In the genomic region with DNA sequence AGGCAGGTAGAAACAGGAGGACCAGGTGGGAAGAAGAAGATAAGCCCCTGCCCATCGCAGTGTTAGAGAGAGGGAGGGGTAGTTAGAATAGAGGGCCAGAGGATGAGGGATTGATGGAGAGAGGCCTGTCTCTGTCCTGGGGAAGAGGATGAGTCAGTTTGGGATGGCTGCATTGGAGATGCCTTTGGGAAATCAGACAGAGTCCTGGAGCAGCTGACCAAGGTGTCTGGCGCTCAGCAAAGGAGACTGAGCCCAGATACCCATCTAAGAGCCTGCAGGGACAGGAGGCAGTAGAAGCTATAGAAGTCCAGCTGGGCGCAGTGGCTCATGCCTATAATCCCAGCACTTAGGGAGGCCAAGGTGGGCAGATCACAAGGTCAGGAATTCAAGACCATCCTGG, we compare ENCODE assay signal across 22 cellular contexts.
DNase-seq lines count a peak whose midpoint lies in the region; ATAC-seq and TF ChIP-seq lines count a peak whose summit lies in the region.
"Had no signal": no experiment of that assay in that cellular context is flagged by ENCODE, and none has a peak within 500 bp of the region (broad histone marks: within the 10 kb centered on the region; RNA-seq: fewer than 3 reads in every experiment).

No MANE protein-coding gene starts in this region.

- H3K4me1 Mint-ChIP-seq in stimulated activated naive CD8-positive, alpha-beta T cell treated with anti-CD3 and anti-CD28 coated beads, Interleukin-15, Interleukin-2, amounts not matched to agents 100 ng/mL and 50 ng/mL, for 24 hours (ENCODE audit: low read depth): peaks cover 7% of the 10 kb centered on the region

- H4K91ac ChIP-seq in mesenchymal stem cell (ENCODE audit: low read length): no peak overlapping the region

- peak overlapping the region in 1 of 2 experiments; percentile 4 for H3K4ac ChIP-seq in mesenchymal stem cell (ENCODE audit: low read depth in 1 of 2, low read length in 2 of 2)

- H3K36me3 Mint-ChIP-seq in stimulated activated naive CD8-positive, alpha-beta T cell treated with anti-CD3 and anti-CD28 coated beads, Interleukin-15, Interleukin-2, amounts not matched to agents 100 ng/mL and 50 ng/mL, for 24 hours (ENCODE audit: low read depth): no peaks in the 10 kb centered on the region
- H3K36me3 Mint-ChIP-seq: activated CD8-positive, alpha-beta memory T cell treated with anti-CD3 and anti-CD28 coated beads, Interleukin-2, amount 10 ng/mL, durations not matched to agents 7 days and 5 days had no signal

- no peak overlapping the region for H2AFZ ChIP-seq in mesenchymal stem cell (ENCODE audit: low read depth, low read length)

- no peak overlapping the region for H2BK15ac ChIP-seq in mesenchymal stem cell (ENCODE audit: low read depth, poor library complexity, severe bottlenecking)

- peak overlapping the region; percentile 2 for H2BK120ac ChIP-seq in mesenchymal stem cell (ENCODE audit: low read depth, low read length)

- no peaks in the 10 kb centered on the region for H3K9me3 Mint-ChIP-seq in stimulated activated naive CD8-positive, alpha-beta T cell treated with anti-CD3 and anti-CD28 coated beads, Interleukin-15, Interleukin-2, amounts not matched to agents 100 ng/mL and 50 ng/mL, for 24 hours
- H3K9me3 Mint-ChIP-seq: activated CD4-positive, alpha-beta T cell treated with anti-CD3 and anti-CD28 coated beads, Interleukin-2, amount 10 ng/mL, durations not matched to agents 24 days and 14 days had no signal

- no peak for DNase-seq in stimulated activated naive CD8-positive, alpha-beta T cell treated with anti-CD3 and anti-CD28 coated beads, Interleukin-15, Interleukin-2, amounts not matched to agents 100 U/mL and 50 U/mL, for 24 hours
- DNase-seq in mesenchymal stem cell: no peak
- no peak for DNase-seq in lower lobe of right lung
- DNase-seq: activated CD4-positive, alpha-beta T cell treated with anti-CD3 and anti-CD28 coated beads, Interleukin-2, amount 10 ng/mL, durations not matched to agents 24 days and 14 days; activated CD8-positive, alpha-beta memory T cell treated with anti-CD3 and anti-CD28 coated beads, Interleukin-2, amount 10 ng/mL, durations not matched to agents 7 days and 5 days; activated naive CD4-positive, alpha-beta T cell treated with anti-CD3 and anti-CD28 coated beads, Interleukin-2, amount 50 U/mL, for 16 hours; foreskin melanocyte; NCI-H1694 treated with DMSO at 0.1 percent for 48 hours; NCI-H748 treated with DMSO at 0.1 percent for 48 hours; SHP77; stimulated activated CD4-positive, alpha-beta T cell treated with anti-CD3 and anti-CD28 coated beads, Interleukin-4, amount 100 ng/mL, for 1 hour; stimulated activated naive CD4-positive, alpha-beta T cell treated with Interleukin-2 at 50 U/mL for 16 hours; T-helper 1 cell had no signal

- no peaks in the 10 kb centered on the region for H3K9me3 ChIP-seq in mesenchymal stem cell (ENCODE audit: control insufficient read depth, low read length)
- no peaks in the 10 kb centered on the region for H3K9me3 ChIP-seq in lower lobe of right lung
- H3K9me3 ChIP-seq: ascending aorta, tibial nerve had no signal

- H3K36me3 ChIP-seq in mesenchymal stem cell (ENCODE audit: control insufficient read depth in 1 of 2, insufficient read depth in 2 of 2, low read depth in 1 of 2, low read length in 2 of 2) (no peaks in the 10 kb centered on the region), lower lobe of right lung (no peaks in the 10 kb centered on the region)
- H3K36me3 ChIP-seq: ascending aorta, tibial nerve had no signal

- H3K79me1 ChIP-seq in mesenchymal stem cell (replicated peaks; ENCODE audit: low read length, poor library complexity, severe bottlenecking): no peaks in the 10 kb centered on the region

- intact Hi-C loops in lower lobe of right lung (cut with DNase I): no loop called here

- peak overlapping the region; percentile 7 to 68 for H2BK12ac ChIP-seq in mesenchymal stem cell (ENCODE audit: low read length in 2 of 2)

- H3K27ac ChIP-seq in mesenchymal stem cell (ENCODE audit: low read length, poor library complexity, severe bottlenecking) (no peak overlapping the region), lower lobe of right lung (no peak overlapping the region)
- H3K27ac ChIP-seq: epithelial cell of prostate had no signal

- H3K4me3 ChIP-seq in mesenchymal stem cell (ENCODE audit: insufficient read depth in 1 of 2, low read depth in 1 of 2, low read length in 2 of 2) (peak overlapping the region in 1 of 2 experiments; percentile 27), lower lobe of right lung (no peak overlapping the region)
- H3K4me3 ChIP-seq: ascending aorta, K562, tibial nerve had no signal

- peak overlapping the region in 1 of 2 experiments; percentile 19 for H3K23ac ChIP-seq in mesenchymal stem cell (ENCODE audit: low read length in 2 of 2)

- H2AK5ac ChIP-seq in mesenchymal stem cell (ENCODE audit: low read length, severe bottlenecking): peak overlapping the region; percentile 68

- H3K4me3 Mint-ChIP-seq in stimulated activated naive CD8-positive, alpha-beta T cell treated with anti-CD3 and anti-CD28 coated beads, Interleukin-15, Interleukin-2, amounts not matched to agents 100 ng/mL and 50 ng/mL, for 24 hours: no peak overlapping the region
- H3K4me3 Mint-ChIP-seq: activated CD4-positive, alpha-beta T cell treated with anti-CD3 and anti-CD28 coated beads, Interleukin-2, amount 10 ng/mL, durations not matched to agents 24 days and 14 days; activated CD8-positive, alpha-beta memory T cell treated with anti-CD3 and anti-CD28 coated beads, Interleukin-2, amount 10 ng/mL, durations not matched to agents 7 days and 5 days had no signal

- no peak overlapping the region for H4K8ac ChIP-seq in mesenchymal stem cell (ENCODE audit: low read length)

- H3K4me1 ChIP-seq in mesenchymal stem cell (ENCODE audit: control insufficient read depth, insufficient read depth, low read depth, low read length): peaks cover 31% of the 10 kb centered on the region
- peaks cover 11% of the 10 kb centered on the region for H3K4me1 ChIP-seq in lower lobe of right lung

- TF ChIP-seq CTCF in lower lobe of right lung (IDR thresholded peaks at IDR 0.05): no peak

- peak overlapping the region in 1 of 2 experiments; percentile 62 for H3K18ac ChIP-seq in mesenchymal stem cell (ENCODE audit: low read depth in 1 of 2, low read length in 2 of 2)

- no peak overlapping the region for H3K14ac ChIP-seq in mesenchymal stem cell (ENCODE audit: low read length in 2 of 2)

- peak overlapping the region; percentile 35 for H2BK5ac ChIP-seq in mesenchymal stem cell (ENCODE audit: low read depth, low read length, poor library complexity, severe bottlenecking)

- no peak overlapping the region for H3K4me2 ChIP-seq in mesenchymal stem cell (ENCODE audit: low read length, poor library complexity, severe bottlenecking)

- no peak for ATAC-seq in stimulated activated naive CD8-positive, alpha-beta T cell treated with anti-CD3 and anti-CD28 coated beads, Interleukin-15, Interleukin-2, amounts not matched to agents 100 U/mL and 50 U/mL, for 24 hours
- ATAC-seq in SK-N-SH treated with all-trans-retinoic acid at 6 μM for 48 hours (peak; percentile 12; the same call in 2 of the 3 replicates), HG03045 (IDR thresholded peaks at IDR 0.05; ENCODE audit: unreplicated experiment) (no peak), lower lobe of right lung (no peak), GM18868 (IDR thresholded peaks at IDR 0.05; ENCODE audit: unreplicated experiment) (no peak), HG03280 (IDR thresholded peaks at IDR 0.05; ENCODE audit: unreplicated experiment) (no peak)
- ATAC-seq: activated CD8-positive, alpha-beta memory T cell treated with anti-CD3 and anti-CD28 coated beads, Interleukin-2, amount 10 ng/mL, durations not matched to agents 7 days and 5 days; K562 had no signal

- peak overlapping the region; percentile 36 for H3K27ac Mint-ChIP-seq in stimulated activated naive CD8-positive, alpha-beta T cell treated with anti-CD3 and anti-CD28 coated beads, Interleukin-15, Interleukin-2, amounts not matched to agents 100 ng/mL and 50 ng/mL, for 24 hours
- H3K27ac Mint-ChIP-seq: activated CD4-positive, alpha-beta T cell treated with anti-CD3 and anti-CD28 coated beads, Interleukin-2, amount 10 ng/mL, durations not matched to agents 24 days and 14 days; activated CD8-positive, alpha-beta memory T cell treated with anti-CD3 and anti-CD28 coated beads, Interleukin-2, amount 10 ng/mL, durations not matched to agents 7 days and 5 days had no signal

- WGBS in mesenchymal stem cell: 77% methylated on average over 3 of the region's 3 CpGs

- no peaks in the 10 kb centered on the region for H3K27me3 Mint-ChIP-seq in stimulated activated naive CD8-positive, alpha-beta T cell treated with anti-CD3 and anti-CD28 coated beads, Interleukin-15, Interleukin-2, amounts not matched to agents 100 ng/mL and 50 ng/mL, for 24 hours
- H3K27me3 Mint-ChIP-seq: activated CD4-positive, alpha-beta T cell treated with anti-CD3 and anti-CD28 coated beads, Interleukin-2, amount 10 ng/mL, durations not matched to agents 24 days and 14 days; activated CD8-positive, alpha-beta memory T cell treated with anti-CD3 and anti-CD28 coated beads, Interleukin-2, amount 10 ng/mL, durations not matched to agents 7 days and 5 days had no signal

- H3K9ac ChIP-seq in mesenchymal stem cell (ENCODE audit: low read length): peak overlapping the region; percentile 84

- H3K27me3 ChIP-seq in mesenchymal stem cell (ENCODE audit: control insufficient read depth in 1 of 2, insufficient read depth in 1 of 2, low read length in 2 of 2) (no peaks in the 10 kb centered on the region), lower lobe of right lung (ENCODE audit: low read depth) (no peaks in the 10 kb centered on the region)
- H3K27me3 ChIP-seq: ascending aorta, tibial nerve had no signal

TF ChIP-seq in SK-N-SH treated with all-trans-retinoic acid at 6 μM for 48 hours, 23 proteins besides CTCF, POLR2A, EP300 and RAD21:
- TF ChIP-seq ZC3H10 (CRISPR knock-in tag; IDR thresholded peaks at IDR 0.05): no peak
- no peak for TF ChIP-seq GLIS3 (CRISPR knock-in tag; IDR thresholded peaks at IDR 0.05)
- TF ChIP-seq SNAI2 (CRISPR knock-in tag; IDR thresholded peaks at IDR 0.05): no peak
- TF ChIP-seq RARB (CRISPR knock-in tag; IDR thresholded peaks at IDR 0.05): no peak
- no peak for TF ChIP-seq ZNF565 (CRISPR knock-in tag; conservative IDR thresholded peaks at IDR 0.05; ENCODE audit: low read depth)
